ENCODE assay signal across 8 cellular contexts in the genomic region with DNA sequence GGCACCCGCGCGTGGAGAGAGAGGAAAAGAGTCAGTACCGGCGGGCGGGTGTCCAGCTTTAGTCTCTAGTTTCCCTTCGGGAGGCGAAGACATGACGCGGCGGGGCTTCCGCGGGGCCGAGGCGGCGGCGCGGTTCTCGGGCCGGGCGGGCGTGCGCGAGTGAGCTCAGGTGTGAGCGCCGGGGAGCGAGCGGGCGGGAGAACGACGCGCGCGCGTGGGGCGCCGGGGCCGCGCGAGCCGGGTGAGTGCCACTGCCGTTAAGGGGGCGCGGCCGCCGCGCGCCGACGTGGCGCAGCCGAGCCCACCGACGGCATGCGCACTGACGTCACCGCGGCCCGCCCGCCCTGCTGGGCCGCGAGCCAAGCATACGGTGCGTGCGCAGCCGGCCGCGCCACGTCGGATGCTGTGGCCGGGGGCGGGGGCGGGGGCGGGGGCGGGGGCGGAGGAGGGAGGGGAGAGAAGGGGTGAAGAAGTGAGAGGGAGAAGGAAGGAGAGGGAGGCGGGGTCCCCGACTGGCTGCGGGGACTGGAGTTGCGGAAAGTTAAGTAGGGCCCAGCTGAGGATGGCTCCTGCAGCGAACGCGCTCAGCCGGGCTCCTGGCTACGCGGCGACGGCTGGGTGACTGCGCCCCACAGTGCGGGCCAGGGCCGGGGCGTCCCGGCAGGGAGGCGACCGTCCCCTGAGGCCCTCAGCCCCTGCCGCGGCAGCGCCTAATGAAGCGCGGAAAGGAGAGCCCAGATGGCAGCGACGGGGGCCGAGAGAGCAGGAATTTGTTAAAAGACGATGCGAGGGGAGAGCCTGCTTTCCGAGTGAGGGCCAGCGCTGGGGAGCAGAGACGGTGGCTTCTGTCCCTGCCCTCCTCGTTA. TPM values are rescaled to one million over a fixed set of nuclear protein-coding genes. Genes with fewer than 3 reads are reported as not detected.
DNase-seq lines count a peak whose midpoint lies in the region; ATAC-seq and TF ChIP-seq lines count a peak whose summit lies in the region.

A gene with protein sequence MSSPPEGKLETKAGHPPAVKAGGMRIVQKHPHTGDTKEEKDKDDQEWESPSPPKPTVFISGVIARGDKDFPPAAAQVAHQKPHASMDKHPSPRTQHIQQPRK (minus strand): TSS at position 259 of the 866 bp plus-strand sequence. CDS start 166 bp downstream, at position 93.

- peaks cover 11% of the 10 kb centered on the region for H3K36me3 Mint-ChIP-seq in nephron (ENCODE audit: low read depth)
- H3K36me3 Mint-ChIP-seq in stimulated activated naive CD8-positive, alpha-beta T cell treated with anti-CD3 and anti-CD28 coated beads, Interleukin-15, Interleukin-2, amounts not matched to agents 100 ng/mL and 50 ng/mL, for 24 hours (ENCODE audit: low read depth): peaks cover 4% of the 10 kb centered on the region

- no peaks in the 10 kb centered on the region for H3K27me3 ChIP-seq in GM23248 (replicated peaks; ENCODE audit: insufficient read depth)
- no peaks in the 10 kb centered on the region for H3K27me3 ChIP-seq in Karpas-422 (ENCODE audit: low read length)
- H3K27me3 ChIP-seq in RWPE2 (ENCODE audit: insufficient read depth, poor library complexity, severe bottlenecking): no peaks in the 10 kb centered on the region

- H3K27ac Mint-ChIP-seq in nephron: peak within 1 kb of the TSS; percentile 99 to 100 (median 99)
- peak within 1 kb of the TSS; percentile 95 for H3K27ac Mint-ChIP-seq in stimulated activated naive CD8-positive, alpha-beta T cell treated with anti-CD3 and anti-CD28 coated beads, Interleukin-15, Interleukin-2, amounts not matched to agents 100 ng/mL and 50 ng/mL, for 24 hours

- peak within 1 kb of the TSS; percentile 94 for H3K9ac ChIP-seq in GM23248
- peak within 1 kb of the TSS; percentile 93 for H3K9ac ChIP-seq in Karpas-422 (ENCODE audit: low read length)

- 1 to 2% methylated on average over 57 to 67 of the region's 109 CpGs for WGBS in GM23248 (ENCODE audit: low coverage in 1 of 2, low lambda C conversion rate in 2 of 2, missing lambda C conversion rate in 2 of 2), 2 experiments

- peak within 1 kb of the TSS; percentile 86 to 94 (median 93) for H3K4me3 Mint-ChIP-seq in nephron
- peak within 1 kb of the TSS; percentile 99 for H3K4me3 Mint-ChIP-seq in stimulated activated naive CD8-positive, alpha-beta T cell treated with anti-CD3 and anti-CD28 coated beads, Interleukin-15, Interleukin-2, amounts not matched to agents 100 ng/mL and 50 ng/mL, for 24 hours

- peaks cover 21% of the 10 kb centered on the region for H3F3A ChIP-seq in GM23248 (ENCODE audit: insufficient read depth)

- H3K9me2 ChIP-seq in GM23248 (ENCODE audit: insufficient read depth) (no peaks in the 10 kb centered on the region), Karpas-422 (replicated peaks; ENCODE audit: insufficient read depth, low read length) (no peaks in the 10 kb centered on the region)

- H3K79me2 ChIP-seq in GM23248 (ENCODE audit: insufficient read depth): peaks cover 41% of the 10 kb centered on the region
- H3K79me2 ChIP-seq in Karpas-422 (ENCODE audit: low read length): peaks cover 45% of the 10 kb centered on the region

- peak within 1 kb of the TSS; percentile 99 for H3K4me2 ChIP-seq in GM23248 (ENCODE audit: unreplicated experiment)
- peak within 1 kb of the TSS; percentile 83 for H3K4me2 ChIP-seq in Karpas-422 (ENCODE audit: low read depth, low read length, poor library complexity, severe bottlenecking)

- H3K9me3 Mint-ChIP-seq in nephron: no peaks in the 10 kb centered on the region
- no peaks in the 10 kb centered on the region for H3K9me3 Mint-ChIP-seq in stimulated activated naive CD8-positive, alpha-beta T cell treated with anti-CD3 and anti-CD28 coated beads, Interleukin-15, Interleukin-2, amounts not matched to agents 100 ng/mL and 50 ng/mL, for 24 hours

- H2AFZ ChIP-seq in GM23248 (peak within 1 kb of the TSS; percentile 96), Karpas-422 (ENCODE audit: low read length) (peak within 1 kb of the TSS; percentile 48; the same call in 1 of the 2 replicates)

- H4K20me1 ChIP-seq in GM23248 (ENCODE audit: insufficient read depth) (no peaks in the 10 kb centered on the region), Karpas-422 (ENCODE audit: insufficient read depth, low read depth, low read length) (peaks cover 29% of the 10 kb centered on the region)

- no peaks in the 10 kb centered on the region for H3K36me3 ChIP-seq in GM23248 (ENCODE audit: low read depth)
- H3K36me3 ChIP-seq in Karpas-422 (ENCODE audit: insufficient read depth, low read length): peaks cover 4% of the 10 kb centered on the region
- H3K36me3 ChIP-seq in RWPE2 (ENCODE audit: low read depth): peaks cover 22% of the 10 kb centered on the region

- H3K4me3 ChIP-seq in GM23248: peak within 1 kb of the TSS; percentile 97
- peak within 1 kb of the TSS; percentile 78 for H3K4me3 ChIP-seq in Karpas-422 (ENCODE audit: low read length)
- H3K4me3 ChIP-seq in RWPE2 (ENCODE audit: severe bottlenecking): peak within 1 kb of the TSS; percentile 84
- H3K4me3 ChIP-seq in fibroblast of the aortic adventitia (ENCODE audit: low read depth, low read length): peak within 1 kb of the TSS; percentile 73

- in situ Hi-C loops in GM23248 (cut with MboI): no loop called here

- H3K9me3 ChIP-seq in GM23248 (ENCODE audit: low read depth) (no peaks in the 10 kb centered on the region), Karpas-422 (ENCODE audit: low read length) (no peaks in the 10 kb centered on the region), RWPE2 (ENCODE audit: severe bottlenecking) (no peaks in the 10 kb centered on the region)

- H3K4me1 Mint-ChIP-seq in nephron: peaks cover 52% of the 10 kb centered on the region
- peaks cover 78% of the 10 kb centered on the region for H3K4me1 Mint-ChIP-seq in stimulated activated naive CD8-positive, alpha-beta T cell treated with anti-CD3 and anti-CD28 coated beads, Interleukin-15, Interleukin-2, amounts not matched to agents 100 ng/mL and 50 ng/mL, for 24 hours (ENCODE audit: low read depth)

- peak within 1 kb of the TSS; percentile 87 for H3K27ac ChIP-seq in GM23248
- H3K27ac ChIP-seq in Karpas-422 (ENCODE audit: low read length): peak within 1 kb of the TSS; percentile 94
- H3K27ac ChIP-seq in RWPE2 (ENCODE audit: poor library complexity, severe bottlenecking): peak within 1 kb of the TSS; percentile 84

- TF ChIP-seq CTCF in RWPE2 (IDR thresholded peaks at IDR 0.05; ENCODE audit: poor library complexity, severe bottlenecking) (no peak), fibroblast of the aortic adventitia (IDR thresholded peaks at IDR 0.05; ENCODE audit: insufficient read depth, low read length) (no peak), nephron (IDR thresholded peaks at IDR 0.05; ENCODE audit: unreplicated experiment in 3 of 3) (no peak)

- peaks cover 4% of the 10 kb centered on the region for H3K27me3 Mint-ChIP-seq in nephron (ENCODE audit: low read depth)
- H3K27me3 Mint-ChIP-seq in stimulated activated naive CD8-positive, alpha-beta T cell treated with anti-CD3 and anti-CD28 coated beads, Interleukin-15, Interleukin-2, amounts not matched to agents 100 ng/mL and 50 ng/mL, for 24 hours: no peaks in the 10 kb centered on the region

- H3K4me1 ChIP-seq in GM23248 (ENCODE audit: insufficient read depth): peaks cover 22% of the 10 kb centered on the region
- peaks cover 61% of the 10 kb centered on the region for H3K4me1 ChIP-seq in Karpas-422 (ENCODE audit: low read length)
- peaks cover 5% of the 10 kb centered on the region for H3K4me1 ChIP-seq in RWPE2 (ENCODE audit: insufficient read depth, poor library complexity, severe bottlenecking)

- ATAC-seq in RWPE2 (ENCODE audit: low read depth): peak; percentile 72

- DNase-seq in Daoy (ENCODE audit: low read depth) (peak; percentile 93), GM23248 (peak; percentile 92), Karpas-422 (peak; percentile 96), RWPE2 (ENCODE audit: low spot score) (peak; percentile 78), fibroblast of the aortic adventitia (ENCODE audit: low read depth) (peak; percentile 83)
- peak; percentile 84 for DNase-seq in activated effector memory CD4-positive, alpha-beta T cell treated with Interleukin-2 at 50 U/mL for 16 hours

RNA-seq across cellular contexts. Expression of the gene that starts here (rescaled TPM):
- total RNA-seq in Daoy (2014; rRNA removed; shearing (Covaris generic)): 19.1 and 19.9 TPM in 2 replicates
- 37.9 and 52.9 TPM in 2 replicates for total RNA-seq in GM23248 (2014; rRNA removed; shearing (Covaris generic))
- 255 and 259 TPM in 2 replicates for polyA plus RNA-seq in GM23248 (2016; fragmentation: Nextera tagmentation; extraction: Ambion mirVana)
- total RNA-seq in Karpas-422 (2014; rRNA removed; shearing (Covaris generic); ENCODE audit: low replicate concordance): 33.8 and 42.6 TPM in 2 replicates
- 28.9 and 49.3 TPM in 2 replicates for total RNA-seq in fibroblast of the aortic adventitia (ENCODE audit: low replicate concordance)

Comparison
In these comparisons a context has a peak if more than half of its experiments do, and no peak if none do; other contexts are left out.
1. Peak in every context shown above with its lines: DNase-seq, ATAC-seq, H3K4me3 ChIP-seq and H3K27ac ChIP-seq.